1 cellular context compared by ENCODE assay signal in genomic region chr9:115593587-115594091, GRCh38.
TF ChIP-seq lines count a peak whose summit lies in the region.

No MANE protein-coding gene starts in this region.

TF ChIP-seq in H1, 55 proteins besides CTCF, POLR2A, EP300 and RAD21 (continued from another document):
- TF ChIP-seq, protein P1, sequence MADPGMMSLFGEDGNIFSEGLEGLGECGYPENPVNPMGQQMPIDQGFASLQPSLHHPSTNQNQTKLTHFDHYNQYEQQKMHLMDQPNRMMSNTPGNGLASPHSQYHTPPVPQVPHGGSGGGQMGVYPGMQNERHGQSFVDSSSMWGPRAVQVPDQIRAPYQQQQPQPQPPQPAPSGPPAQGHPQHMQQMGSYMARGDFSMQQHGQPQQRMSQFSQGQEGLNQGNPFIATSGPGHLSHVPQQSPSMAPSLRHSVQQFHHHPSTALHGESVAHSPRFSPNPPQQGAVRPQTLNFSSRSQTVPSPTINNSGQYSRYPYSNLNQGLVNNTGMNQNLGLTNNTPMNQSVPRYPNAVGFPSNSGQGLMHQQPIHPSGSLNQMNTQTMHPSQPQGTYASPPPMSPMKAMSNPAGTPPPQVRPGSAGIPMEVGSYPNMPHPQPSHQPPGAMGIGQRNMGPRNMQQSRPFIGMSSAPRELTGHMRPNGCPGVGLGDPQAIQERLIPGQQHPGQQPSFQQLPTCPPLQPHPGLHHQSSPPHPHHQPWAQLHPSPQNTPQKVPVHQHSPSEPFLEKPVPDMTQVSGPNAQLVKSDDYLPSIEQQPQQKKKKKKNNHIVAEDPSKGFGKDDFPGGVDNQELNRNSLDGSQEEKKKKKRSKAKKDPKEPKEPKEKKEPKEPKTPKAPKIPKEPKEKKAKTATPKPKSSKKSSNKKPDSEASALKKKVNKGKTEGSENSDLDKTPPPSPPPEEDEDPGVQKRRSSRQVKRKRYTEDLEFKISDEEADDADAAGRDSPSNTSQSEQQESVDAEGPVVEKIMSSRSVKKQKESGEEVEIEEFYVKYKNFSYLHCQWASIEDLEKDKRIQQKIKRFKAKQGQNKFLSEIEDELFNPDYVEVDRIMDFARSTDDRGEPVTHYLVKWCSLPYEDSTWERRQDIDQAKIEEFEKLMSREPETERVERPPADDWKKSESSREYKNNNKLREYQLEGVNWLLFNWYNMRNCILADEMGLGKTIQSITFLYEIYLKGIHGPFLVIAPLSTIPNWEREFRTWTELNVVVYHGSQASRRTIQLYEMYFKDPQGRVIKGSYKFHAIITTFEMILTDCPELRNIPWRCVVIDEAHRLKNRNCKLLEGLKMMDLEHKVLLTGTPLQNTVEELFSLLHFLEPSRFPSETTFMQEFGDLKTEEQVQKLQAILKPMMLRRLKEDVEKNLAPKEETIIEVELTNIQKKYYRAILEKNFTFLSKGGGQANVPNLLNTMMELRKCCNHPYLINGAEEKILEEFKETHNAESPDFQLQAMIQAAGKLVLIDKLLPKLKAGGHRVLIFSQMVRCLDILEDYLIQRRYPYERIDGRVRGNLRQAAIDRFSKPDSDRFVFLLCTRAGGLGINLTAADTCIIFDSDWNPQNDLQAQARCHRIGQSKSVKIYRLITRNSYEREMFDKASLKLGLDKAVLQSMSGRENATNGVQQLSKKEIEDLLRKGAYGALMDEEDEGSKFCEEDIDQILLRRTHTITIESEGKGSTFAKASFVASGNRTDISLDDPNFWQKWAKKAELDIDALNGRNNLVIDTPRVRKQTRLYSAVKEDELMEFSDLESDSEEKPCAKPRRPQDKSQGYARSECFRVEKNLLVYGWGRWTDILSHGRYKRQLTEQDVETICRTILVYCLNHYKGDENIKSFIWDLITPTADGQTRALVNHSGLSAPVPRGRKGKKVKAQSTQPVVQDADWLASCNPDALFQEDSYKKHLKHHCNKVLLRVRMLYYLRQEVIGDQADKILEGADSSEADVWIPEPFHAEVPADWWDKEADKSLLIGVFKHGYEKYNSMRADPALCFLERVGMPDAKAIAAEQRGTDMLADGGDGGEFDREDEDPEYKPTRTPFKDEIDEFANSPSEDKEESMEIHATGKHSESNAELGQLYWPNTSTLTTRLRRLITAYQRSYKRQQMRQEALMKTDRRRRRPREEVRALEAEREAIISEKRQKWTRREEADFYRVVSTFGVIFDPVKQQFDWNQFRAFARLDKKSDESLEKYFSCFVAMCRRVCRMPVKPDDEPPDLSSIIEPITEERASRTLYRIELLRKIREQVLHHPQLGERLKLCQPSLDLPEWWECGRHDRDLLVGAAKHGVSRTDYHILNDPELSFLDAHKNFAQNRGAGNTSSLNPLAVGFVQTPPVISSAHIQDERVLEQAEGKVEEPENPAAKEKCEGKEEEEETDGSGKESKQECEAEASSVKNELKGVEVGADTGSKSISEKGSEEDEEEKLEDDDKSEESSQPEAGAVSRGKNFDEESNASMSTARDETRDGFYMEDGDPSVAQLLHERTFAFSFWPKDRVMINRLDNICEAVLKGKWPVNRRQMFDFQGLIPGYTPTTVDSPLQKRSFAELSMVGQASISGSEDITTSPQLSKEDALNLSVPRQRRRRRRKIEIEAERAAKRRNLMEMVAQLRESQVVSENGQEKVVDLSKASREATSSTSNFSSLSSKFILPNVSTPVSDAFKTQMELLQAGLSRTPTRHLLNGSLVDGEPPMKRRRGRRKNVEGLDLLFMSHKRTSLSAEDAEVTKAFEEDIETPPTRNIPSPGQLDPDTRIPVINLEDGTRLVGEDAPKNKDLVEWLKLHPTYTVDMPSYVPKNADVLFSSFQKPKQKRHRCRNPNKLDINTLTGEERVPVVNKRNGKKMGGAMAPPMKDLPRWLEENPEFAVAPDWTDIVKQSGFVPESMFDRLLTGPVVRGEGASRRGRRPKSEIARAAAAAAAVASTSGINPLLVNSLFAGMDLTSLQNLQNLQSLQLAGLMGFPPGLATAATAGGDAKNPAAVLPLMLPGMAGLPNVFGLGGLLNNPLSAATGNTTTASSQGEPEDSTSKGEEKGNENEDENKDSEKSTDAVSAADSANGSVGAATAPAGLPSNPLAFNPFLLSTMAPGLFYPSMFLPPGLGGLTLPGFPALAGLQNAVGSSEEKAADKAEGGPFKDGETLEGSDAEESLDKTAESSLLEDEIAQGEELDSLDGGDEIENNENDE (IDR thresholded peaks at IDR 0.05; ENCODE audit: insufficient replicate concordance, low read length): no peak
- TF ChIP-seq BRCA1 (IDR thresholded peaks at IDR 0.05; ENCODE audit: low read depth, low read length) (no peak), TCF12 (IDR thresholded peaks at IDR 0.05; ENCODE audit: low read depth, low read length) (no peak)
